In genomic region chr12:57726884-57727757, GRCh38 we compare ENCODE assay signal across 10 cellular contexts. TPM values are rescaled to one million over a fixed set of nuclear protein-coding genes. Genes with fewer than 3 reads are reported as not detected.
DNase-seq lines count a peak whose midpoint lies in the region; ATAC-seq and TF ChIP-seq lines count a peak whose summit lies in the region.
"Had no signal": no experiment of that assay in that cellular context is flagged by ENCODE, and none has a peak within 500 bp of the region (broad histone marks: within the 10 kb centered on the region; RNA-seq: fewer than 3 reads in every experiment).

No MANE protein-coding gene starts in this region.

- no peak overlapping the region for H3K4me3 Mint-ChIP-seq in activated CD4-positive, alpha-beta T cell treated with anti-CD3 and anti-CD28 coated beads, Interleukin-2, amount 10 ng/mL, durations not matched to agents 7 days and 5 days
- H3K4me3 Mint-ChIP-seq in activated CD8-positive, alpha-beta T cell treated with anti-CD3 and anti-CD28 coated beads, Interleukin-2, amount 10 ng/mL, durations not matched to agents 7 days and 5 days, result no peak overlapping the region

- H3K27me3 Mint-ChIP-seq in activated CD4-positive, alpha-beta T cell treated with anti-CD3 and anti-CD28 coated beads, Interleukin-2, amount 10 ng/mL, durations not matched to agents 7 days and 5 days, result no peaks in the 10 kb centered on the region
- H3K27me3 Mint-ChIP-seq in activated CD8-positive, alpha-beta T cell treated with anti-CD3 and anti-CD28 coated beads, Interleukin-2, amount 10 ng/mL, durations not matched to agents 7 days and 5 days (ENCODE audit: low read depth), result no peaks in the 10 kb centered on the region
- H3K27me3 Mint-ChIP-seq: activated T-helper 17 cell treated with anti-CD3 and anti-CD28 coated beads, Interleukin-2, amount 50 U/mL, for 72 hours had no signal

- H3K4me1 ChIP-seq in colonic mucosa, result no peaks in the 10 kb centered on the region
- peaks cover 8% of the 10 kb centered on the region for H3K4me1 ChIP-seq in lower lobe of right lung
- peaks cover 7 to 24% (median 15%) of the 10 kb centered on the region in 4 donors for H3K4me1 ChIP-seq in upper lobe of left lung

- ATAC-seq in lower lobe of right lung (peak; percentile 29 to 54), upper lobe of left lung (ENCODE audit: low FRiP score in 2 of 2) (peak; percentile 1 to 35), HG03565 (IDR thresholded peaks at IDR 0.05; ENCODE audit: unreplicated experiment) (no peak)
- ATAC-seq in activated CD8-positive, alpha-beta T cell treated with anti-CD3 and anti-CD28 coated beads, Interleukin-2, amount 10 ng/mL, durations not matched to agents 7 days and 5 days, result no peak

- H3K9ac ChIP-seq in colonic mucosa (ENCODE audit: low read depth in 2 of 2, low read length in 2 of 2), result peak overlapping the region; percentile 46 to 72

- no peaks in the 10 kb centered on the region for H3K9me3 ChIP-seq in colonic mucosa
- H3K9me3 ChIP-seq in lower lobe of right lung, result no peaks in the 10 kb centered on the region
- no peaks in the 10 kb centered on the region for H3K9me3 ChIP-seq in upper lobe of left lung

- TF ChIP-seq POLR2A in upper lobe of left lung (IDR thresholded peaks at IDR 0.05), result no peak

- H3K27me3 ChIP-seq in colonic mucosa, result peaks cover 6% of the 10 kb centered on the region
- H3K27me3 ChIP-seq in lower lobe of right lung (ENCODE audit: low read depth), result peaks cover 4% of the 10 kb centered on the region
- H3K27me3 ChIP-seq in upper lobe of left lung, result no peaks in the 10 kb centered on the region

- 66 to 70% methylated on average over 37 to 66 of the region's 76 CpGs for WGBS in upper lobe of left lung, 2 donors

- CTCF ChIA-PET in activated CD4-positive, alpha-beta T cell treated with anti-CD3 and anti-CD28 coated beads, Interleukin-2, amount 10 ng/mL, durations not matched to agents 7 days and 5 days (lab: Charles Lee), result interaction anchor here (0.5 to 0.9 kb wide), 4 partner anchors 9 to 1033 kb away, joined by 3 to 7 read pairs (median 4); no protein-coding TSS in a partner anchor
- CTCF ChIA-PET in activated CD8-positive, alpha-beta T cell treated with anti-CD3 and anti-CD28 coated beads, Interleukin-2, amount 10 ng/mL, durations not matched to agents 7 days and 5 days (lab: Charles Lee), result interaction anchor here (2.0 kb wide), 1 partner anchor 15 kb away, joined by 10 read pairs; no protein-coding TSS in a partner anchor

- peaks cover 6% of the 10 kb centered on the region for H3K4me1 Mint-ChIP-seq in activated CD4-positive, alpha-beta T cell treated with anti-CD3 and anti-CD28 coated beads, Interleukin-2, amount 10 ng/mL, durations not matched to agents 7 days and 5 days
- peaks cover 12% of the 10 kb centered on the region for H3K4me1 Mint-ChIP-seq in activated CD8-positive, alpha-beta T cell treated with anti-CD3 and anti-CD28 coated beads, Interleukin-2, amount 10 ng/mL, durations not matched to agents 7 days and 5 days (ENCODE audit: low read depth)

- no peaks in the 10 kb centered on the region for H3K36me3 ChIP-seq in colonic mucosa
- peaks cover 6% of the 10 kb centered on the region for H3K36me3 ChIP-seq in lower lobe of right lung
- peaks cover 0 to 18% (median 8%) of the 10 kb centered on the region in 4 donors for H3K36me3 ChIP-seq in upper lobe of left lung

- peak overlapping the region; percentile 24 for H3K27ac ChIP-seq in colonic mucosa
- peak overlapping the region; percentile 60 for H3K27ac ChIP-seq in lower lobe of right lung
- peak overlapping the region; percentile 60 to 80 (median 68) for H3K27ac ChIP-seq in upper lobe of left lung

- TF ChIP-seq CTCF in colonic mucosa (IDR thresholded peaks at IDR 0.05) (no peak), lower lobe of right lung (IDR thresholded peaks at IDR 0.05) (peak; percentile 41), upper lobe of left lung (IDR thresholded peaks at IDR 0.05) (peak in 5 of 6 experiments; percentile 14 to 60 (median 35))

- intact Hi-C loops in colonic mucosa (cut with DNase I) (no loop called here), lower lobe of right lung (cut with DNase I) (no loop called here)

- H3K9me3 Mint-ChIP-seq in activated CD4-positive, alpha-beta T cell treated with anti-CD3 and anti-CD28 coated beads, Interleukin-2, amount 10 ng/mL, durations not matched to agents 7 days and 5 days, result no peaks in the 10 kb centered on the region
- H3K9me3 Mint-ChIP-seq in activated CD8-positive, alpha-beta T cell treated with anti-CD3 and anti-CD28 coated beads, Interleukin-2, amount 10 ng/mL, durations not matched to agents 7 days and 5 days (ENCODE audit: insufficient read depth), result no peaks in the 10 kb centered on the region
- H3K9me3 Mint-ChIP-seq: activated T-helper 17 cell treated with anti-CD3 and anti-CD28 coated beads, Interleukin-2, amount 50 U/mL, for 72 hours had no signal

- H3K36me3 Mint-ChIP-seq in activated CD4-positive, alpha-beta T cell treated with anti-CD3 and anti-CD28 coated beads, Interleukin-2, amount 10 ng/mL, durations not matched to agents 7 days and 5 days (ENCODE audit: low read depth), result peaks cover 62% of the 10 kb centered on the region
- H3K36me3 Mint-ChIP-seq in activated CD8-positive, alpha-beta T cell treated with anti-CD3 and anti-CD28 coated beads, Interleukin-2, amount 10 ng/mL, durations not matched to agents 7 days and 5 days (ENCODE audit: low read depth), result peaks cover 63% of the 10 kb centered on the region

- H3K27ac Mint-ChIP-seq in activated CD4-positive, alpha-beta T cell treated with anti-CD3 and anti-CD28 coated beads, Interleukin-2, amount 10 ng/mL, durations not matched to agents 7 days and 5 days, result no peak overlapping the region
- H3K27ac Mint-ChIP-seq in activated CD8-positive, alpha-beta T cell treated with anti-CD3 and anti-CD28 coated beads, Interleukin-2, amount 10 ng/mL, durations not matched to agents 7 days and 5 days, result no peak overlapping the region

- TF ChIP-seq EP300 in upper lobe of left lung (IDR thresholded peaks at IDR 0.05), result no peak

- POLR2A ChIA-PET in activated CD4-positive, alpha-beta T cell treated with anti-CD3 and anti-CD28 coated beads, Interleukin-2, amount 10 ng/mL, durations not matched to agents 7 days and 5 days (lab: Charles Lee), result no interaction called here
- POLR2A ChIA-PET in activated CD8-positive, alpha-beta T cell treated with anti-CD3 and anti-CD28 coated beads, Interleukin-2, amount 10 ng/mL, durations not matched to agents 7 days and 5 days (lab: Charles Lee), result no interaction called here

- H3K4me3 ChIP-seq in colonic mucosa (peak overlapping the region; percentile 48), lower lobe of right lung (peak overlapping the region; percentile 75), upper lobe of left lung (peak overlapping the region; percentile 62 to 89 (median 70))

- peak; percentile 5 for DNase-seq in activated CD4-positive, alpha-beta T cell treated with anti-CD3 and anti-CD28 coated beads, Interleukin-2, amount 10 ng/mL, durations not matched to agents 7 days and 5 days
- no peak for DNase-seq in activated CD4-positive, alpha-beta T cell treated with anti-CD3 and anti-CD28 coated beads for 4 hours
- DNase-seq in colonic mucosa (peak; percentile 34), lower lobe of right lung (peak; percentile 66), upper lobe of left lung (peak in 1 of 2 donors; percentile 88), cerebellar nuclear complex (lab: John Stamatoyannopoulos, UW) (no peak)
- DNase-seq in activated CD8-positive, alpha-beta T cell treated with anti-CD3 and anti-CD28 coated beads, Interleukin-2, amount 10 ng/mL, durations not matched to agents 7 days and 5 days, result no peak
- DNase-seq: DND-41 had no signal

RNA-seq across cellular contexts. Expression of gene AGAP2, which starts 11.4 kb away (rescaled TPM):
- total RNA-seq in activated CD4-positive, alpha-beta T cell treated with anti-CD3 and anti-CD28 coated beads, Interleukin-2, amount 10 ng/mL, durations not matched to agents 7 days and 5 days, result 10 to 100 TPM; 72.6 to 73.3 TPM
- total RNA-seq in colonic mucosa (1 to 10 TPM in 1 of 2 donors, under 1 TPM in 1; 0.86 to 1.0 TPM), lower lobe of right lung (5.7 TPM), upper lobe of left lung (1 to 10 TPM; 2.0 to 7.3 (median 5.8) TPM)
- total RNA-seq in activated CD8-positive, alpha-beta T cell treated with anti-CD3 and anti-CD28 coated beads, Interleukin-2, amount 10 ng/mL, durations not matched to agents 7 days and 5 days, result 10 to 100 TPM; 68.6 to 72.5 TPM

RNA-seq across cellular contexts. Expression of gene TSPAN31, which starts 17.7 kb away (rescaled TPM):
- 10 to 100 TPM; 18.6 to 22.3 TPM for total RNA-seq in activated CD4-positive, alpha-beta T cell treated with anti-CD3 and anti-CD28 coated beads, Interleukin-2, amount 10 ng/mL, durations not matched to agents 7 days and 5 days
- total RNA-seq in colonic mucosa (10 to 100 TPM; 19.3 to 32.3 TPM), lower lobe of right lung (41.1 TPM), upper lobe of left lung (10 to 100 TPM; 16.8 to 54.6 (median 37.3) TPM)
- 10 to 100 TPM; 12.9 to 13.3 TPM for total RNA-seq in activated CD8-positive, alpha-beta T cell treated with anti-CD3 and anti-CD28 coated beads, Interleukin-2, amount 10 ng/mL, durations not matched to agents 7 days and 5 days

RNA-seq across cellular contexts. Expression of gene CDK4, which starts 25.0 kb away (rescaled TPM):
- total RNA-seq in activated CD4-positive, alpha-beta T cell treated with anti-CD3 and anti-CD28 coated beads, Interleukin-2, amount 10 ng/mL, durations not matched to agents 7 days and 5 days, result 100 to 1,000 TPM in 1 of 2 experiments, 10 to 100 TPM in 1; 84.4 to 104 TPM
- total RNA-seq in colonic mucosa, result 100 to 1,000 TPM in 1 of 2 donors, 10 to 100 TPM in 1; 45.7 to 121 TPM
- 68.4 TPM for total RNA-seq in lower lobe of right lung
- 100 to 1,000 TPM in 2 of 6 donors, 10 to 100 TPM in 4; 38.5 to 109 (median 62.5) TPM for total RNA-seq in upper lobe of left lung
- 100 to 1,000 TPM; 132 to 146 TPM for total RNA-seq in activated CD8-positive, alpha-beta T cell treated with anti-CD3 and anti-CD28 coated beads, Interleukin-2, amount 10 ng/mL, durations not matched to agents 7 days and 5 days

RNA-seq across cellular contexts. Expression of gene MARCHF9, which starts 27.8 kb away (rescaled TPM):
- 10 to 100 TPM; 23.7 to 27.2 TPM for total RNA-seq in activated CD4-positive, alpha-beta T cell treated with anti-CD3 and anti-CD28 coated beads, Interleukin-2, amount 10 ng/mL, durations not matched to agents 7 days and 5 days
- total RNA-seq in colonic mucosa, result 10 to 100 TPM; 10.6 to 14.3 TPM
- total RNA-seq in lower lobe of right lung, result 20.0 TPM
- 10 to 100 TPM; 15.4 to 36.7 (median 21.3) TPM for total RNA-seq in upper lobe of left lung
- total RNA-seq in activated CD8-positive, alpha-beta T cell treated with anti-CD3 and anti-CD28 coated beads, Interleukin-2, amount 10 ng/mL, durations not matched to agents 7 days and 5 days, result 10 to 100 TPM; 23.6 to 24.4 TPM

RNA-seq across cellular contexts. Expression of gene OS9, which starts 33.2 kb away (rescaled TPM):
- 100 to 1,000 TPM; 138 to 142 TPM for total RNA-seq in activated CD4-positive, alpha-beta T cell treated with anti-CD3 and anti-CD28 coated beads, Interleukin-2, amount 10 ng/mL, durations not matched to agents 7 days and 5 days
- total RNA-seq in colonic mucosa (100 to 1,000 TPM; 219 to 284 TPM), lower lobe of right lung (294 TPM), upper lobe of left lung (100 to 1,000 TPM; 171 to 305 (median 278) TPM)
- 100 to 1,000 TPM; 100 to 107 TPM for total RNA-seq in activated CD8-positive, alpha-beta T cell treated with anti-CD3 and anti-CD28 coated beads, Interleukin-2, amount 10 ng/mL, durations not matched to agents 7 days and 5 days

Comparison
In these comparisons a context has a peak if more than half of its experiments do, and no peak if none do; other contexts are left out.
1. DNase-seq: peak in activated CD4-positive, alpha-beta T cell treated with anti-CD3 and anti-CD28 coated beads, Interleukin-2, amount 10 ng/mL, durations not matched to agents 7 days and 5 days (single experiment), colonic mucosa (single experiment) and lower lobe of right lung (single experiment); none in activated CD4-positive, alpha-beta T cell treated with anti-CD3 and anti-CD28 coated beads for 4 hours (0 of 2), activated CD8-positive, alpha-beta T cell treated with anti-CD3 and anti-CD28 coated beads, Interleukin-2, amount 10 ng/mL, durations not matched to agents 7 days and 5 days (single experiment) and cerebellar nuclear complex (0 of 2).
2. ATAC-seq: peak in lower lobe of right lung (2 of 2) and upper lobe of left lung (2 of 2); none in activated CD8-positive, alpha-beta T cell treated with anti-CD3 and anti-CD28 coated beads, Interleukin-2, amount 10 ng/mL, durations not matched to agents 7 days and 5 days (single experiment) and HG03565 (single experiment).
3. RNA of gene AGAP2, which starts 11.4 kb away (total RNA-seq): 72.6 to 73.3 TPM in activated CD4-positive, alpha-beta T cell treated with anti-CD3 and anti-CD28 coated beads, Interleukin-2, amount 10 ng/mL, durations not matched to agents 7 days and 5 days and 68.6 to 72.5 TPM in activated CD8-positive, alpha-beta T cell treated with anti-CD3 and anti-CD28 coated beads, Interleukin-2, amount 10 ng/mL, durations not matched to agents 7 days and 5 days; 2.0 to 7.3 TPM in upper lobe of left lung, 5.7 TPM in lower lobe of right lung (single experiment) and 0.86 to 1.0 TPM in colonic mucosa; every median in the first group is over 4 times any median in the second.
4. Peak in every context shown above with its lines, with median percentiles within 50 percentile points of each other: H3K27ac ChIP-seq and H3K4me3 ChIP-seq.